In the genomic region with DNA sequence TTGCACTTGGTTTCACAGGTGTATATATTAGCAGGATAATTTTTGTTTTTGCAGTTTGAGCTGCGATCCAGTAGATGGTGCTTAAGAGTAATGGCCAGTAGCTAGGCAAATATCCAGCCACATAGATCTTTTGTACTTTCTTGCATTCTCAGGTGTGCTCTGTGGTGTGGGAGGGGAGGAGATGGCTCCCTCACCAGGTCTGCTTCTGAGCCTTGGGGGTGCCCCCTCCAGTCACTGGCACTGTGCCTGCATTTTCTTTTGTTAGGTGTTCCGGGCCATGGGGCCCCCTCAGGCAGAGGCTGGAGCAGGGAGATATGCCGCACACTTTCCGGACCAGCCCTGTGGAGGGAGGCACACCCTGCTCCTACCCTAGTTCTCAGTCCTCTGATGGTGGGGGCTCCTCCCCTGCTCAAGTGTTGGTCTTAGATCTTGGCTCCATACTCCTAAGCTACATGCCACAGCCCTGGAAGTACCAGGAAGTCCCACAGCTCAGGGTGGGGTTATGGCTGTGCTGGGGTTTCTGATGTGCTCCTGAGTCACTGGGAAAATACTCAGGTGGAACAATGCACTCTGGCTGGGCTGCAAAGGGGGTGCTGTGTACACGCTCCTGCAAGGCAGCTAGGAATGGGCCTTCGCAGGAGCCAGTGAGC, we compare ENCODE assay signal across 9 cellular contexts.
DNase-seq lines count a peak whose midpoint lies in the region; ATAC-seq and TF ChIP-seq lines count a peak whose summit lies in the region.
"Had no signal": no experiment of that assay in that cellular context is flagged by ENCODE, and none has a peak within 500 bp of the region (broad histone marks: within the 10 kb centered on the region; RNA-seq: fewer than 3 reads in every experiment).

No MANE protein-coding gene starts in this region.

- no peaks in the 10 kb centered on the region for H3K27me3 Mint-ChIP-seq in naive thymus-derived CD4-positive, alpha-beta T cell
- no peaks in the 10 kb centered on the region for H3K27me3 Mint-ChIP-seq in CD14-positive monocyte (ENCODE audit: low read depth in 3 of 3)
- H3K27me3 Mint-ChIP-seq: activated CD4-positive, alpha-beta T cell treated with anti-CD3 and anti-CD28 coated beads for 36 hours had no signal

- H3K9me3 Mint-ChIP-seq in naive thymus-derived CD4-positive, alpha-beta T cell: peaks cover 0 to 12% (median 7%) of the 10 kb centered on the region in 11 donors
- peaks cover 3 to 23% (median 17%) of the 10 kb centered on the region in 7 donors for H3K9me3 Mint-ChIP-seq in CD14-positive monocyte

- H3K4me1 ChIP-seq in HUES6 (ENCODE audit: control insufficient read depth, insufficient read depth, low read length): peaks cover 5% of the 10 kb centered on the region; the same call in 1 of the 2 replicates
- H3K4me1 ChIP-seq in naive thymus-derived CD4-positive, alpha-beta T cell (ENCODE audit: control insufficient read depth in 2 of 2, insufficient read depth in 2 of 2, low read length in 2 of 2): no peaks in the 10 kb centered on the region

- H3K27ac ChIP-seq in C4-2B (no peak overlapping the region), HUES6 (ENCODE audit: low read depth, low read length) (peak overlapping the region; percentile 74)
- H3K27ac ChIP-seq in naive thymus-derived CD4-positive, alpha-beta T cell (ENCODE audit: low read depth, low read length): no peak overlapping the region

- intact Hi-C loops in naive thymus-derived CD4-positive, alpha-beta T cell (cut with micrococcal nuclease): no loop called here
- intact Hi-C loops in CD14-positive monocyte (cut with micrococcal nuclease): no loop called here

- CTCF ChIA-PET in naive thymus-derived CD4-positive, alpha-beta T cell (lab: Charles Lee): no interaction called here

- H3K27ac Mint-ChIP-seq in naive thymus-derived CD4-positive, alpha-beta T cell: no peak overlapping the region
- H3K27ac Mint-ChIP-seq in CD14-positive monocyte: no peak overlapping the region
- H3K27ac Mint-ChIP-seq: activated CD4-positive, alpha-beta T cell treated with anti-CD3 and anti-CD28 coated beads for 36 hours had no signal

- TF ChIP-seq CTCF in C4-2B (conservative IDR thresholded peaks at IDR 0.05): peak; percentile 80
- peak; percentile 56; the same call in 1 of the 2 replicates for TF ChIP-seq CTCF in WI38 (IDR thresholded peaks at IDR 0.05; ENCODE audit: low read depth, low read length)
- no peak for TF ChIP-seq CTCF in CD14-positive monocyte (IDR thresholded peaks at IDR 0.05)

- H3K36me3 Mint-ChIP-seq in naive thymus-derived CD4-positive, alpha-beta T cell: peaks cover 4 to 32% (median 19%) of the 10 kb centered on the region in 5 donors
- H3K36me3 Mint-ChIP-seq in CD14-positive monocyte: peaks cover 9 to 17% of the 10 kb centered on the region in 2 donors

- no peaks in the 10 kb centered on the region for H3K36me3 ChIP-seq in HUES6 (ENCODE audit: control insufficient read depth, insufficient read depth, low read length)
- H3K36me3 ChIP-seq in naive thymus-derived CD4-positive, alpha-beta T cell (ENCODE audit: control insufficient read depth in 2 of 3, insufficient read depth in 3 of 3, low read length in 3 of 3): no peaks in the 10 kb centered on the region

- H3K4me1 Mint-ChIP-seq in naive thymus-derived CD4-positive, alpha-beta T cell: no peaks in the 10 kb centered on the region
- H3K4me1 Mint-ChIP-seq in CD14-positive monocyte: peaks cover 2% of the 10 kb centered on the region
- H3K4me1 Mint-ChIP-seq: activated CD4-positive, alpha-beta T cell treated with anti-CD3 and anti-CD28 coated beads for 36 hours had no signal

- ATAC-seq in naive thymus-derived CD4-positive, alpha-beta T cell: no peak
- ATAC-seq in HG03045 (IDR thresholded peaks at IDR 0.05; ENCODE audit: unreplicated experiment): no peak
- ATAC-seq in GM21717 (IDR thresholded peaks at IDR 0.05; ENCODE audit: unreplicated experiment): no peak
- ATAC-seq: activated CD4-positive, alpha-beta T cell treated with anti-CD3 and anti-CD28 coated beads for 36 hours had no signal

- H3K4me3 ChIP-seq in HUES6 (ENCODE audit: low read depth, low read length): no peak overlapping the region
- H3K4me3 ChIP-seq in WI38 (ENCODE audit: low read depth, low read length): no peak overlapping the region
- no peak overlapping the region for H3K4me3 ChIP-seq in naive thymus-derived CD4-positive, alpha-beta T cell (ENCODE audit: low read length)

- H3K9me3 ChIP-seq in HUES6 (ENCODE audit: control insufficient read depth, insufficient read depth, low read depth, low read length): no peaks in the 10 kb centered on the region
- no peaks in the 10 kb centered on the region for H3K9me3 ChIP-seq in naive thymus-derived CD4-positive, alpha-beta T cell (ENCODE audit: control insufficient read depth in 2 of 3, low read length in 3 of 3)

- H3K27me3 ChIP-seq in HUES6 (ENCODE audit: control insufficient read depth, insufficient read depth, low read length): no peaks in the 10 kb centered on the region
- H3K27me3 ChIP-seq in naive thymus-derived CD4-positive, alpha-beta T cell (ENCODE audit: control insufficient read depth in 2 of 2, insufficient read depth in 2 of 2, low read length in 2 of 2): no peaks in the 10 kb centered on the region

- peak overlapping the region; percentile 13 for H3K9ac ChIP-seq in HUES6 (ENCODE audit: low read length)

- no peak overlapping the region for H3K4me3 Mint-ChIP-seq in naive thymus-derived CD4-positive, alpha-beta T cell
- no peak overlapping the region for H3K4me3 Mint-ChIP-seq in CD14-positive monocyte
- H3K4me3 Mint-ChIP-seq: activated CD4-positive, alpha-beta T cell treated with anti-CD3 and anti-CD28 coated beads for 36 hours had no signal

- DNase-seq in left kidney (ENCODE audit: low read depth, low spot score): peak; percentile 14
- DNase-seq in naive thymus-derived CD4-positive, alpha-beta T cell: no peak
- DNase-seq in CD14-positive monocyte (ENCODE audit: low spot score): no peak
- DNase-seq: activated CD4-positive, alpha-beta T cell treated with anti-CD3 and anti-CD28 coated beads for 36 hours had no signal

- POLR2A ChIA-PET in naive thymus-derived CD4-positive, alpha-beta T cell (lab: Charles Lee): no interaction called here
